In genomic region chr3:196717162-196717561, GRCh38 we compare ENCODE assay signal across 7 cellular contexts. TPM values are rescaled to one million over a fixed set of nuclear protein-coding genes. Genes with fewer than 3 reads are reported as not detected.
A peak's percentile ranks its signal among the peaks of the same experiment; 100 is the strongest.
DNase-seq lines count a peak whose midpoint lies in the region; ATAC-seq and TF ChIP-seq lines count a peak whose summit lies in the region.
"Not testable (repeated sequence)": the region's sequence is repeated elsewhere in the genome, so short reads cannot be mapped to it uniquely, and the experiment has no call there.

No MANE protein-coding gene starts in this region.

- not testable (repeated sequence) for TF ChIP-seq CTCF in neural crest cell (conservative IDR thresholded peaks at IDR 0.05)

- H3K36me3 Mint-ChIP-seq in neural crest cell (ENCODE audit: low read depth) = peaks cover 25% of the 10 kb centered on the region

- not testable (repeated sequence) for DNase-seq in neural crest cell (ENCODE audit: low read depth, low spot score)

- H3K4me1 Mint-ChIP-seq in neural crest cell = peaks cover 14% of the 10 kb centered on the region

- peak overlapping the region; percentile 16 for H3K4me3 Mint-ChIP-seq in neural crest cell

- not testable (repeated sequence) for H3K27ac Mint-ChIP-seq in neural crest cell (ENCODE audit: unreplicated experiment)

- H3K9me3 Mint-ChIP-seq in neural crest cell = peaks cover 13% of the 10 kb centered on the region

- not testable (repeated sequence) for H3K27me3 Mint-ChIP-seq in neural crest cell (ENCODE audit: low read depth)

- ATAC-seq in GM18511 (IDR thresholded peaks at IDR 0.05; ENCODE audit: unreplicated experiment) (peak; percentile 61), GM18909 (IDR thresholded peaks at IDR 0.05; ENCODE audit: poor library complexity, unreplicated experiment) (peak; percentile 58), GM21423 (IDR thresholded peaks at IDR 0.05; ENCODE audit: unreplicated experiment) (peak; percentile 50), HG02759 (IDR thresholded peaks at IDR 0.05; ENCODE audit: unreplicated experiment) (peak; percentile 51), HG03139 (IDR thresholded peaks at IDR 0.05; ENCODE audit: unreplicated experiment) (peak; percentile 50), HG03460 (IDR thresholded peaks at IDR 0.05; ENCODE audit: unreplicated experiment) (peak; percentile 45)

RNA-seq across cellular contexts. Expression of gene PIGX, which starts 5.0 kb away (rescaled TPM):
- total RNA-seq in neural crest cell = 36.2 and 37.8 TPM in 2 replicates

RNA-seq across cellular contexts. Expression of gene CEP19, which starts 5.1 kb away (rescaled TPM):
- 5.8 and 6.3 TPM in 2 replicates for total RNA-seq in neural crest cell

RNA-seq across cellular contexts. Expression of gene PAK2, which starts 22.5 kb away (rescaled TPM):
- total RNA-seq in neural crest cell = 92.2 and 96.4 TPM in 2 replicates
